ENCODE assay signal across 1 cellular context in genomic region chr11:73876424-73877300, GRCh38.
TF ChIP-seq lines count a peak whose summit lies in the region.

TSS of gene COA4 (minus strand) at chr11:73876846. CDS start at chr11:73873378, 3,468 bp downstream.
TSS of gene PAAF1 (plus strand) at chr11:73876999. CDS start at chr11:73877022, 23 bp downstream.

TF ChIP-seq in HepG2, 621 proteins besides CTCF, POLR2A, EP300 and RAD21 (continued from another document and continues in another):
- TF ChIP-seq ZBTB43 (CRISPR knock-in tag; conservative IDR thresholded peaks at IDR 0.05), result no peak
- peak; percentile 95 for TF ChIP-seq POLR2G (IDR thresholded peaks at IDR 0.05; ENCODE audit: low read depth, low read length)
- peak; percentile 55 for TF ChIP-seq XRCC5 (optimal IDR thresholded peaks at IDR 0.05; ENCODE audit: low read length)
- TF ChIP-seq GRHL1 (CRISPR knock-in tag; conservative IDR thresholded peaks at IDR 0.05), result no peak
- TF ChIP-seq ZNF563 (CRISPR knock-in tag; IDR thresholded peaks at IDR 0.05), result peak; percentile 65
- 0 out of 2 replicates have a peak, but pooled peaks have one; percentile 55 for TF ChIP-seq ZNF850 (CRISPR knock-in tag; conservative IDR thresholded peaks at IDR 0.05)
- TF ChIP-seq NCOR1 (IDR thresholded peaks at IDR 0.05; ENCODE audit: borderline replicate concordance, low read length), result peak; percentile 93
- peak; percentile 82 for TF ChIP-seq ZNF574 (CRISPR knock-in tag; IDR thresholded peaks at IDR 0.05)
- peak; percentile 27; the same call in 1 of the 2 replicates for TF ChIP-seq MAF1 (CRISPR knock-in tag; IDR thresholded peaks at IDR 0.05; ENCODE audit: borderline replicate concordance)
- TF ChIP-seq CBFB (CRISPR knock-in tag; IDR thresholded peaks at IDR 0.05), result peak; percentile 79; the same call in 1 of the 2 replicates
- no peak for TF ChIP-seq PPARG (CRISPR knock-in tag; conservative IDR thresholded peaks at IDR 0.05)
- peak; percentile 76 for TF ChIP-seq ZNF124 (CRISPR knock-in tag; IDR thresholded peaks at IDR 0.05)
- TF ChIP-seq NFYC (CRISPR knock-in tag; IDR thresholded peaks at IDR 0.05), result peak; percentile 90
- TF ChIP-seq ATF1 (CRISPR knock-in tag; IDR thresholded peaks at IDR 0.05), result peak; percentile 71
- peak; percentile 94 for TF ChIP-seq ARID4A (CRISPR knock-in tag; IDR thresholded peaks at IDR 0.05; ENCODE audit: borderline replicate concordance)
- TF ChIP-seq RNF219 (CRISPR knock-in tag; IDR thresholded peaks at IDR 0.05), result 0 out of 2 replicates have a peak, but pooled peaks have one; percentile 72
- TF ChIP-seq ZBTB44 (CRISPR knock-in tag; IDR thresholded peaks at IDR 0.05), result no peak
- TF ChIP-seq ZNF260 (CRISPR knock-in tag; IDR thresholded peaks at IDR 0.05; ENCODE audit: borderline replicate concordance, low read depth), result 0 out of 2 replicates have a peak, but pooled peaks have one; percentile 92
- TF ChIP-seq ZNF564 (CRISPR knock-in tag; IDR thresholded peaks at IDR 0.05), result peak; percentile 90; the same call in 1 of the 2 replicates
- TF ChIP-seq SPEN (CRISPR knock-in tag; IDR thresholded peaks at IDR 0.05; ENCODE audit: low read depth), result peak; percentile 88
- 0 out of 2 replicates have a peak, but pooled peaks have one; percentile 55 for TF ChIP-seq ZNF138 (CRISPR knock-in tag; IDR thresholded peaks at IDR 0.05; ENCODE audit: low read depth)
- no peak; the same call in none of the 2 replicates for TF ChIP-seq ZBTB26 (CRISPR knock-in tag; IDR thresholded peaks at IDR 0.05; ENCODE audit: borderline replicate concordance)
- TF ChIP-seq BATF2 (CRISPR knock-in tag; IDR thresholded peaks at IDR 0.05), result no peak
- peak; percentile 70 for TF ChIP-seq ZNF317 (CRISPR knock-in tag; IDR thresholded peaks at IDR 0.05)
- peak; percentile 46 for TF ChIP-seq ZNF781 (CRISPR knock-in tag; IDR thresholded peaks at IDR 0.05; ENCODE audit: borderline replicate concordance, not compliant biosample characterization)
- TF ChIP-seq ZNF609 (CRISPR knock-in tag; IDR thresholded peaks at IDR 0.05; ENCODE audit: borderline replicate concordance), result peak; percentile 40
- TF ChIP-seq SATB2 (CRISPR knock-in tag; IDR thresholded peaks at IDR 0.05), result no peak
- no peak for TF ChIP-seq KLF9 (CRISPR knock-in tag; IDR thresholded peaks at IDR 0.05; ENCODE audit: low read depth)
- peak; percentile 97 for TF ChIP-seq GABPB1 (CRISPR knock-in tag; IDR thresholded peaks at IDR 0.05)
- TF ChIP-seq ZNF674 (CRISPR knock-in tag; IDR thresholded peaks at IDR 0.05; ENCODE audit: low read depth), result peak; percentile 66; the same call in 1 of the 2 replicates
- peak; percentile 74 for TF ChIP-seq POGK (CRISPR knock-in tag; conservative IDR thresholded peaks at IDR 0.05)
